ENCODE assay signal across 2 cellular contexts in the genomic region with DNA sequence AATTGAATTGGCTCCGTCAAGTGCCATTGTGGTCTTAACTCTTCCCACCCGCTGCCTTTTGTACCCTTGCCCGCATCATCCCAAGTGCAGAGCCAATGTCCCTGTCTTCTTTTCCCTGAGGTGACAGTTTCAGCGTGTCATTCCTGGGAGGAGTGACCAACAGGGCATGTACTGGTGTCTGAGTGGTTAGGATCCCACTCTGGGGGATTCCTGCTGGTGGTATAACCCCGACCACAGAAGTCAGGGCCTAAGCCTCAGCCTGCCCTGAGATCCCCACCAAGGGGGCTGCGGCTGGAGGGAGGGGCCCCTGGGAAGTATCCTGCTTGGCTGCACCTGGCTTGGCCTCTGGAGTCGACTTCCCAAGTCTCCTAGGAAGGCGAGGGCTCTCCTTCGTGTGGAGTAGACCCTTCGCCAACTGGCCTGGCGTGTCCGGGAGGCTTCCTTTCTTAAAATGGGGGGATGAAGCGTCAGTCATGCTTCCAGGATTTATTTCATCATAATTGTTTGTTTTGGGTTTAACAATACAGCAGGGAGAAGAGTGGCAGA.
TF ChIP-seq lines count a peak whose summit lies in the region.

No MANE protein-coding gene starts in this region.

TF ChIP-seq in endothelial cell of umbilical vein, 7 proteins besides CTCF, POLR2A, EP300 and RAD21:
- TF ChIP-seq, protein P1, sequence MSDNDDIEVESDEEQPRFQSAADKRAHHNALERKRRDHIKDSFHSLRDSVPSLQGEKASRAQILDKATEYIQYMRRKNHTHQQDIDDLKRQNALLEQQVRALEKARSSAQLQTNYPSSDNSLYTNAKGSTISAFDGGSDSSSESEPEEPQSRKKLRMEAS (IDR thresholded peaks at IDR 0.05; ENCODE audit: insufficient read depth, insufficient read length): no peak
- no peak for TF ChIP-seq GATA2 (IDR thresholded peaks at IDR 0.05; ENCODE audit: insufficient read depth, insufficient read length, low read depth, low read length)
- TF ChIP-seq EZH2 (IDR thresholded peaks at IDR 0.05; ENCODE audit: borderline replicate concordance, low read depth, low read length, severe bottlenecking): no peak

TF ChIP-seq in HepG2, 621 proteins besides CTCF, POLR2A, EP300 and RAD21:
- TF ChIP-seq, protein P2, sequence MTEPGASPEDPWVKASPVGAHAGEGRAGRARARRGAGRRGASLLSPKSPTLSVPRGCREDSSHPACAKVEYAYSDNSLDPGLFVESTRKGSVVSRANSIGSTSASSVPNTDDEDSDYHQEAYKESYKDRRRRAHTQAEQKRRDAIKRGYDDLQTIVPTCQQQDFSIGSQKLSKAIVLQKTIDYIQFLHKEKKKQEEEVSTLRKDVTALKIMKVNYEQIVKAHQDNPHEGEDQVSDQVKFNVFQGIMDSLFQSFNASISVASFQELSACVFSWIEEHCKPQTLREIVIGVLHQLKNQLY (CRISPR knock-in tag; IDR thresholded peaks at IDR 0.05): no peak
- TF ChIP-seq CBX1 (IDR thresholded peaks at IDR 0.05; ENCODE audit: low read depth) (no peak), ARNT (IDR thresholded peaks at IDR 0.05) (no peak), SOX6 (IDR thresholded peaks at IDR 0.05) (no peak), SOX6 (CRISPR knock-in tag; IDR thresholded peaks at IDR 0.05) (no peak), ZBTB42 (CRISPR knock-in tag; IDR thresholded peaks at IDR 0.05) (no peak), ZNF775 (CRISPR knock-in tag; IDR thresholded peaks at IDR 0.05; ENCODE audit: borderline replicate concordance) (no peak), ZNF33B (CRISPR knock-in tag; IDR thresholded peaks at IDR 0.05) (no peak), AGO2 (optimal IDR thresholded peaks at IDR 0.05; ENCODE audit: low read depth, low read length) (no peak), ZNF207 (IDR thresholded peaks at IDR 0.05; ENCODE audit: borderline replicate concordance) (no peak), ZNF543 (CRISPR knock-in tag; IDR thresholded peaks at IDR 0.05) (no peak), U2AF1 (optimal IDR thresholded peaks at IDR 0.05; ENCODE audit: low read depth, low read length) (no peak)
- TF ChIP-seq, protein P3, sequence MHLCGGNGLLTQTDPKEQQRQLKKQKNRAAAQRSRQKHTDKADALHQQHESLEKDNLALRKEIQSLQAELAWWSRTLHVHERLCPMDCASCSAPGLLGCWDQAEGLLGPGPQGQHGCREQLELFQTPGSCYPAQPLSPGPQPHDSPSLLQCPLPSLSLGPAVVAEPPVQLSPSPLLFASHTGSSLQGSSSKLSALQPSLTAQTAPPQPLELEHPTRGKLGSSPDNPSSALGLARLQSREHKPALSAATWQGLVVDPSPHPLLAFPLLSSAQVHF (CRISPR knock-in tag; IDR thresholded peaks at IDR 0.05): no peak
- TF ChIP-seq, protein P4, sequence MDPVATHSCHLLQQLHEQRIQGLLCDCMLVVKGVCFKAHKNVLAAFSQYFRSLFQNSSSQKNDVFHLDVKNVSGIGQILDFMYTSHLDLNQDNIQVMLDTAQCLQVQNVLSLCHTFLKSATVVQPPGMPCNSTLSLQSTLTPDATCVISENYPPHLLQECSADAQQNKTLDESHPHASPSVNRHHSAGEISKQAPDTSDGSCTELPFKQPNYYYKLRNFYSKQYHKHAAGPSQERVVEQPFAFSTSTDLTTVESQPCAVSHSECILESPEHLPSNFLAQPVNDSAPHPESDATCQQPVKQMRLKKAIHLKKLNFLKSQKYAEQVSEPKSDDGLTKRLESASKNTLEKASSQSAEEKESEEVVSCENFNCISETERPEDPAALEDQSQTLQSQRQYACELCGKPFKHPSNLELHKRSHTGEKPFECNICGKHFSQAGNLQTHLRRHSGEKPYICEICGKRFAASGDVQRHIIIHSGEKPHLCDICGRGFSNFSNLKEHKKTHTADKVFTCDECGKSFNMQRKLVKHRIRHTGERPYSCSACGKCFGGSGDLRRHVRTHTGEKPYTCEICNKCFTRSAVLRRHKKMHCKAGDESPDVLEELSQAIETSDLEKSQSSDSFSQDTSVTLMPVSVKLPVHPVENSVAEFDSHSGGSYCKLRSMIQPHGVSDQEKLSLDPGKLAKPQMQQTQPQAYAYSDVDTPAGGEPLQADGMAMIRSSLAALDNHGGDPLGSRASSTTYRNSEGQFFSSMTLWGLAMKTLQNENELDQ (CRISPR knock-in tag; IDR thresholded peaks at IDR 0.05; ENCODE audit: borderline replicate concordance): no peak
- TF ChIP-seq, protein P5, sequence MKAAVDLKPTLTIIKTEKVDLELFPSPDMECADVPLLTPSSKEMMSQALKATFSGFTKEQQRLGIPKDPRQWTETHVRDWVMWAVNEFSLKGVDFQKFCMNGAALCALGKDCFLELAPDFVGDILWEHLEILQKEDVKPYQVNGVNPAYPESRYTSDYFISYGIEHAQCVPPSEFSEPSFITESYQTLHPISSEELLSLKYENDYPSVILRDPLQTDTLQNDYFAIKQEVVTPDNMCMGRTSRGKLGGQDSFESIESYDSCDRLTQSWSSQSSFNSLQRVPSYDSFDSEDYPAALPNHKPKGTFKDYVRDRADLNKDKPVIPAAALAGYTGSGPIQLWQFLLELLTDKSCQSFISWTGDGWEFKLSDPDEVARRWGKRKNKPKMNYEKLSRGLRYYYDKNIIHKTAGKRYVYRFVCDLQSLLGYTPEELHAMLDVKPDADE (CRISPR knock-in tag; IDR thresholded peaks at IDR 0.05): no peak
